Comparison of ENCODE assay signal across 1 cellular context in the genomic region with DNA sequence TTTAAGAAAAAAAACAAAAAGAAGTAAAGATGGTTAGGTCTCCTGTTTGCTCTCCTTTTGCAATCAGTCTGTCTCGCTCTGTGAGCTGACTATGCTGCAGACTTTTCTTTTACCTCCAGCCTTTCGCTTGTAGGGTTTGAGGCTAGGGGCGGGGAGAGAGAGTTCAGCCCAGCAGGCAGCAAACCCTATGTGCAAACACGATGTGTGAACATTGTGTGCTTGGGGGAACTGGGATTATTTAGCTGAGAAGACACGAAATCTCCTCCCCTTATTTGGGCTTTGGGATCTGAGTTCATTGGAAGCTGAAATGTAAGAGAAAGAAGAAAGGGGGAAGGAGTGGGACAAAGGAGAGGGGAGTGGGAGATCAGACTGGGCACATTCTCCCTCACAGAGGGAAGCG.
TF ChIP-seq lines count a peak whose summit lies in the region.

No MANE protein-coding gene starts in this region.

TF ChIP-seq in WTC11, 78 proteins besides CTCF, POLR2A, EP300 and RAD21 (continued from another document):
- no peak for TF ChIP-seq CBFB (CRISPR knock-in tag; IDR thresholded peaks at IDR 0.05; ENCODE audit: low read depth)
- TF ChIP-seq NFATC4 (CRISPR knock-in tag; IDR thresholded peaks at IDR 0.05), result no peak
TF ChIP-seq in WTC11: peak in this region for 0.
